13 cellular contexts compared by ENCODE assay signal in genomic region chr10:6071181-6072175, GRCh38. TPM values are rescaled to one million over a fixed set of nuclear protein-coding genes. Genes with fewer than 3 reads are reported as not detected.
DNase-seq lines count a peak whose midpoint lies in the region; ATAC-seq and TF ChIP-seq lines count a peak whose summit lies in the region.
"Had no signal": no experiment of that assay in that cellular context is flagged by ENCODE, and none has a peak within 500 bp of the region (broad histone marks: within the 10 kb centered on the region; RNA-seq: fewer than 3 reads in every experiment).

No MANE protein-coding gene starts in this region.

- H4K20me1 ChIP-seq in OCI-LY1 (ENCODE audit: insufficient read depth, low read length) = no peaks in the 10 kb centered on the region

- H3K36me3 ChIP-seq in OCI-LY1 (ENCODE audit: insufficient read depth, low read length) = no peaks in the 10 kb centered on the region
- H3K36me3 ChIP-seq in upper lobe of right lung = no peaks in the 10 kb centered on the region
- H3K36me3 ChIP-seq: BE2C, tibial nerve had no signal

- H3K9me2 ChIP-seq in OCI-LY1 (ENCODE audit: low read depth, low read length) = no peaks in the 10 kb centered on the region

- H3K9me3 ChIP-seq in OCI-LY1 (ENCODE audit: low read length) (no peaks in the 10 kb centered on the region), upper lobe of right lung (no peaks in the 10 kb centered on the region)
- H3K9me3 ChIP-seq: BE2C, tibial nerve had no signal

- H3K36me3 Mint-ChIP-seq in dendritic cell treated with granulocyte-macrophage colony-stimulating factor and Interleukin-4, amounts not matched to agents 40 ng/mL and 50 ng/mL, for 4 days (ENCODE audit: low read depth) = no peaks in the 10 kb centered on the region

- peak overlapping the region; percentile 67 for H3K9ac ChIP-seq in OCI-LY1 (ENCODE audit: low read length)

- peaks cover 12% of the 10 kb centered on the region for H3K27me3 Mint-ChIP-seq in dendritic cell treated with granulocyte-macrophage colony-stimulating factor and Interleukin-4, amounts not matched to agents 40 ng/mL and 50 ng/mL, for 4 days

- H2AFZ ChIP-seq in OCI-LY1 (ENCODE audit: low read length) = no peak overlapping the region

- peaks cover 85% of the 10 kb centered on the region for H3K4me1 ChIP-seq in OCI-LY1 (ENCODE audit: insufficient read depth, low read length, severe bottlenecking)
- peaks cover 41% of the 10 kb centered on the region for H3K4me1 ChIP-seq in upper lobe of right lung
- H3K4me1 ChIP-seq: BE2C had no signal

- H3K9me3 Mint-ChIP-seq in dendritic cell treated with granulocyte-macrophage colony-stimulating factor and Interleukin-4, amounts not matched to agents 40 ng/mL and 50 ng/mL, for 4 days = no peaks in the 10 kb centered on the region

- peaks cover 74% of the 10 kb centered on the region for H3K4me1 Mint-ChIP-seq in dendritic cell treated with granulocyte-macrophage colony-stimulating factor and Interleukin-4, amounts not matched to agents 40 ng/mL and 50 ng/mL, for 4 days (ENCODE audit: low read depth)

- ATAC-seq in Right ventricle myocardium superior (ENCODE audit: poor library complexity) (peak; percentile 70), left cardiac atrium (no peak), upper lobe of right lung (peak; percentile 20)

- peak overlapping the region; percentile 56 for H3K4me2 ChIP-seq in OCI-LY1 (ENCODE audit: low read length)

- H3K27ac Mint-ChIP-seq in dendritic cell treated with granulocyte-macrophage colony-stimulating factor and Interleukin-4, amounts not matched to agents 40 ng/mL and 50 ng/mL, for 4 days = peak overlapping the region; percentile 61
- H3K27ac Mint-ChIP-seq: progenitor cell of endocrine pancreas had no signal

- no peak for DNase-seq in Right ventricle myocardium superior
- DNase-seq in left cardiac atrium = no peak
- no peak for DNase-seq in upper lobe of right lung
- DNase-seq in COLO829 (ENCODE audit: low spot score) = no peak
- DNase-seq in stimulated activated CD4-positive, alpha-beta T cell treated with anti-CD3 and anti-CD28 coated beads, Interleukin-15, amount 100 ng/mL, for 24 hours = no peak
- DNase-seq in SKM-1 treated with dmso at 0.1 percent for 144 hours (lab: John Stamatoyannopoulos, UW; ENCODE audit: unreplicated experiment) = no peak
- DNase-seq: BE2C, caudate nucleus, NCI-H446 had no signal

- H3K27ac ChIP-seq in OCI-LY1 (ENCODE audit: low read depth, low read length, poor library complexity, severe bottlenecking) (peak overlapping the region; percentile 100), upper lobe of right lung (peak overlapping the region; percentile 68)

- TF ChIP-seq CTCF in OCI-LY1 (IDR thresholded peaks at IDR 0.05; ENCODE audit: low read length) (peak; percentile 8; the same call in 1 of the 2 replicates), upper lobe of right lung (IDR thresholded peaks at IDR 0.05) (no peak)

- H3K79me2 ChIP-seq in OCI-LY1 (ENCODE audit: insufficient read depth, low read length) = no peaks in the 10 kb centered on the region

- no peak overlapping the region for H3K4me3 Mint-ChIP-seq in dendritic cell treated with granulocyte-macrophage colony-stimulating factor and Interleukin-4, amounts not matched to agents 40 ng/mL and 50 ng/mL, for 4 days

- peak overlapping the region; percentile 45 for H3K4me3 ChIP-seq in OCI-LY1 (ENCODE audit: low read depth, low read length, poor library complexity, severe bottlenecking)
- H3K4me3 ChIP-seq in upper lobe of right lung = no peak overlapping the region
- H3K4me3 ChIP-seq: tibial nerve had no signal

- intact Hi-C loops in Right ventricle myocardium superior (cut with DNase I) = no loop called here
- intact Hi-C loops in left cardiac atrium (cut with DNase I) = no loop called here
- intact Hi-C loops in dendritic cell treated with granulocyte-macrophage colony-stimulating factor and Interleukin-4, amounts not matched to agents 40 ng/mL and 50 ng/mL, for 4 days (cut with micrococcal nuclease) = no loop called here
- intact Hi-C loops in upper lobe of right lung (cut with DNase I) = no loop called here

- no peaks in the 10 kb centered on the region for H3F3A ChIP-seq in OCI-LY1 (ENCODE audit: insufficient read depth, low read length)

- H3K27me3 ChIP-seq in OCI-LY1 (ENCODE audit: insufficient read depth, low read length) (no peaks in the 10 kb centered on the region), upper lobe of right lung (no peaks in the 10 kb centered on the region)

RNA-seq across cellular contexts. Expression of gene IL2RA, which starts 9.3 kb away (rescaled TPM):
- total RNA-seq in Right ventricle myocardium superior (2.3 TPM), left cardiac atrium (1 to 10 TPM; 2.7 to 6.3 TPM), upper lobe of right lung (4.3 TPM)
- total RNA-seq: progenitor cell of endocrine pancreas had no signal

RNA-seq across cellular contexts. Expression of gene RBM17, which starts 17.4 kb away (rescaled TPM):
- total RNA-seq in Right ventricle myocardium superior (64.3 TPM), left cardiac atrium (10 to 100 TPM; 58.6 to 80.3 TPM), upper lobe of right lung (92.5 TPM)

Comparison
In these comparisons a context has a peak if more than half of its experiments do, and no peak if none do; other contexts are left out.
1. ATAC-seq: peak in Right ventricle myocardium superior (single experiment) and upper lobe of right lung (single experiment); none in left cardiac atrium (0 of 2).